1 cellular context compared by ENCODE assay signal in genomic region chr7:114415054-114415997, GRCh38.
TF ChIP-seq lines count a peak whose summit lies in the region.

No MANE protein-coding gene starts in this region.

TF ChIP-seq in endothelial cell of umbilical vein, 7 proteins besides CTCF, POLR2A, EP300 and RAD21 (continued from another document):
- TF ChIP-seq FOS (IDR thresholded peaks at IDR 0.05; ENCODE audit: borderline replicate concordance, insufficient read depth, low read length) = no peak
- no peak for TF ChIP-seq POLR2AphosphoS5 (IDR thresholded peaks at IDR 0.05; ENCODE audit: insufficient read depth, low read depth, low read length)
- no peak for TF ChIP-seq EZH2 (IDR thresholded peaks at IDR 0.05; ENCODE audit: borderline replicate concordance, low read depth, low read length, severe bottlenecking)
- TF ChIP-seq MYC (IDR thresholded peaks at IDR 0.05; ENCODE audit: low read depth, low read length) = no peak
- TF ChIP-seq JUN (IDR thresholded peaks at IDR 0.05; ENCODE audit: borderline replicate concordance, insufficient read depth, insufficient read length, low read depth) = no peak
- TF ChIP-seq, protein P1, sequence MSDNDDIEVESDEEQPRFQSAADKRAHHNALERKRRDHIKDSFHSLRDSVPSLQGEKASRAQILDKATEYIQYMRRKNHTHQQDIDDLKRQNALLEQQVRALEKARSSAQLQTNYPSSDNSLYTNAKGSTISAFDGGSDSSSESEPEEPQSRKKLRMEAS (IDR thresholded peaks at IDR 0.05; ENCODE audit: insufficient read depth, insufficient read length) = no peak
TF ChIP-seq in endothelial cell of umbilical vein: peak in this region for 0.
